1 cellular context compared by ENCODE assay signal in genomic region chr18:48820483-48821250, GRCh38.
TF ChIP-seq lines count a peak whose summit lies in the region.

No MANE protein-coding gene starts in this region.

TF ChIP-seq in GM23338, 12 proteins besides CTCF, POLR2A, EP300 and RAD21 (continued from another document):
- no peak for TF ChIP-seq ZNF462 (CRISPR knock-in tag; IDR thresholded peaks at IDR 0.05)
